ENCODE assay signal across 18 cellular contexts in the genomic region with DNA sequence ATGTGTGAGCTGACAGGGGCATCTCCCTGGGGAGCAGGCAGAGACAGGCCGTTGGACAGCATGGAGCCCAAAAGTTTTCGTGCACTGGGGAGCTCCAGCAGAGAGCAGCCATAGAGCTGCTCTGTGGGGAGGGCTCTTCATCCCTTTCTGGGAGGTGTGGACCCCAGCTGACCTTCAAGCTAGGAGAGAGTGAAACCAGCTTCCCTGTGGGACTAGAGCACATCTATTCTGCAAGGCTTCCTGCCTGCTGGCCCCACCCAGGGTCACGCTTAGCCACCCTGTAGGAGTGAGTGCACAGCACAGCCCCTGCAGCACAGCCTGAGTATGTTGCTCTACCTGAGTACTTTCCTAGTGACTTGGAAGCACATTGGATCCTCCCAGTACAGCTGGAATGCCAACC.
A peak's percentile ranks its signal among the peaks of the same experiment; 100 is the strongest.
DNase-seq lines count a peak whose midpoint lies in the region; ATAC-seq and TF ChIP-seq lines count a peak whose summit lies in the region.
"Had no signal": no experiment of that assay in that cellular context is flagged by ENCODE, and none has a peak within 500 bp of the region (broad histone marks: within the 10 kb centered on the region; RNA-seq: fewer than 3 reads in every experiment).

No MANE protein-coding gene starts in this region.

- no peak overlapping the region for H3K4me2 ChIP-seq in neuronal stem cell (ENCODE audit: insufficient read depth, low read length, poor library complexity, severe bottlenecking)
- H3K4me2 ChIP-seq: BLaER1 had no signal

- H2BK120ac ChIP-seq in neuronal stem cell (ENCODE audit: low read depth, low read length): no peak overlapping the region

- POLR2A ChIA-PET in HEK293 (lab: Yijun Ruan, JAX) (no interaction called here), GM10248 (lab: Yijun Ruan, JAX) (no interaction called here)

- H3K36me3 ChIP-seq in HEK293 (ENCODE audit: control insufficient read depth in 2 of 2, insufficient read depth in 1 of 2, low read length in 2 of 2) (no peaks in the 10 kb centered on the region), neuronal stem cell (replicated peaks in 1 of 2; ENCODE audit: control insufficient read depth in 2 of 2, insufficient read depth in 2 of 2, low read length in 2 of 2) (no peaks in the 10 kb centered on the region), sigmoid colon (no peaks in the 10 kb centered on the region)
- H3K36me3 ChIP-seq: BLaER1, HAP-1 had no signal

- no CpG with 5 or more reads among the region's 3 CpGs for WGBS in neuronal stem cell (ENCODE audit: extremely low coverage in 2 of 2, insufficient read length in 2 of 2, insufficient replicate concordance in 1 of 2), 2 donors
- WGBS in sigmoid colon, 2 donors: 64% methylated on average over 3 of the region's 3 CpGs

- no peak overlapping the region for H3K4me3 ChIP-seq in HEK293 (ENCODE audit: low read depth, low read length)
- H3K4me3 ChIP-seq in neuronal stem cell (ENCODE audit: low read length in 2 of 2): no peak overlapping the region
- H3K4me3 ChIP-seq in sigmoid colon: no peak overlapping the region
- H3K4me3 ChIP-seq: BLaER1, GM23248, HAP-1 had no signal

- intact Hi-C loops in sigmoid colon (cut with DNase I): no loop called here

- H2BK5ac ChIP-seq in neuronal stem cell (ENCODE audit: low read length): peak overlapping the region; percentile 48

- H2BK15ac ChIP-seq in neuronal stem cell (ENCODE audit: low read length): no peak overlapping the region

- no peaks in the 10 kb centered on the region for H3K4me1 Mint-ChIP-seq in stimulated activated effector memory CD8-positive, alpha-beta T cell treated with anti-CD3 and anti-CD28 coated beads, Interleukin-12 subunit alpha, Interleukin-12 subunit beta, amount 100 ng/mL, for 72 hours
- H3K4me1 Mint-ChIP-seq: CD14-positive monocyte; CD4-positive, alpha-beta memory T cell had no signal

- H3K9me3 ChIP-seq in HEK293 (ENCODE audit: control insufficient read depth, insufficient read depth, low read depth, low read length) (no peaks in the 10 kb centered on the region), neuronal stem cell (replicated peaks in 1 of 2; ENCODE audit: control insufficient read depth in 2 of 2, insufficient read depth in 1 of 2, low read depth in 1 of 2, low read length in 2 of 2) (peaks cover 4 to 15% of the 10 kb centered on the region in 2 donors), sigmoid colon (peaks cover 0 to 12% (median 1%) of the 10 kb centered on the region in 4 donors)
- H3K9me3 ChIP-seq: HAP-1 had no signal

- no peak overlapping the region for H3K4ac ChIP-seq in neuronal stem cell (ENCODE audit: low read length)

- H3K27ac ChIP-seq in HEK293 (ENCODE audit: extremely low read depth, low read depth, low read length) (no peak overlapping the region), neuronal stem cell (replicated peaks; ENCODE audit: low read length) (no peak overlapping the region), sigmoid colon (no peak overlapping the region), foreskin keratinocyte (no peak overlapping the region)
- H3K27ac ChIP-seq: BLaER1, GM23248 had no signal

- ATAC-seq in stimulated activated effector memory CD8-positive, alpha-beta T cell treated with anti-CD3 and anti-CD28 coated beads, Interleukin-12 subunit alpha, Interleukin-12 subunit beta, amount 100 ng/mL, for 72 hours: peak; percentile 31
- no peak for ATAC-seq in foreskin keratinocyte

- H3K4me1 ChIP-seq in HEK293 (ENCODE audit: control insufficient read depth, insufficient read depth, low read length) (no peaks in the 10 kb centered on the region), neuronal stem cell (ENCODE audit: control insufficient read depth in 2 of 2, insufficient read depth in 1 of 2, low read depth in 1 of 2, low read length in 2 of 2) (peaks cover 0 to 9% of the 10 kb centered on the region in 2 donors), sigmoid colon (no peaks in the 10 kb centered on the region), foreskin keratinocyte (no peaks in the 10 kb centered on the region)
- H3K4me1 ChIP-seq: BLaER1, HAP-1 had no signal

- peak overlapping the region; percentile 20 for H2AK5ac ChIP-seq in neuronal stem cell (ENCODE audit: low read depth, low read length)

- TF ChIP-seq EP300 in sigmoid colon (IDR thresholded peaks at IDR 0.05): no peak

- CTCF ChIA-PET in HEK293 (lab: Yijun Ruan, JAX): no interaction called here
- CTCF ChIA-PET in GM10248 (lab: Yijun Ruan, JAX): no interaction called here

- no peak overlapping the region for H3K27ac Mint-ChIP-seq in stimulated activated effector memory CD8-positive, alpha-beta T cell treated with anti-CD3 and anti-CD28 coated beads, Interleukin-12 subunit alpha, Interleukin-12 subunit beta, amount 100 ng/mL, for 72 hours
- H3K27ac Mint-ChIP-seq: CD14-positive monocyte; CD4-positive, alpha-beta memory T cell; HFFc6 had no signal

- H3K9ac ChIP-seq in neuronal stem cell (ENCODE audit: low read depth, low read length, poor library complexity): no peak overlapping the region
- H3K9ac ChIP-seq: BLaER1, GM23248 had no signal

- H3K27me3 ChIP-seq in neuronal stem cell (ENCODE audit: control insufficient read depth in 3 of 3, insufficient read depth in 3 of 3, low read depth in 1 of 3, low read length in 3 of 3) (no peaks in the 10 kb centered on the region), sigmoid colon (no peaks in the 10 kb centered on the region), foreskin keratinocyte (no peaks in the 10 kb centered on the region)
- H3K27me3 ChIP-seq: BLaER1 had no signal

- no peak overlapping the region for H2BK12ac ChIP-seq in neuronal stem cell (ENCODE audit: low read length)

- no peak overlapping the region for H2AFZ ChIP-seq in neuronal stem cell (ENCODE audit: low read length)
- H2AFZ ChIP-seq: GM23248 had no signal

- H4K8ac ChIP-seq in neuronal stem cell (ENCODE audit: low read depth, low read length): no peak overlapping the region

- peak overlapping the region; percentile 52 for H3K23ac ChIP-seq in neuronal stem cell (ENCODE audit: low read depth, low read length, poor library complexity)

- H3K79me1 ChIP-seq in neuronal stem cell (ENCODE audit: low read depth, low read length): no peaks in the 10 kb centered on the region

- no peak overlapping the region for H4K91ac ChIP-seq in neuronal stem cell (ENCODE audit: low read depth, low read length, poor library complexity)

- H3K18ac ChIP-seq in neuronal stem cell (ENCODE audit: low read length): peak overlapping the region; percentile 88

- TF ChIP-seq POLR2A in sigmoid colon (IDR thresholded peaks at IDR 0.05): no peak

- peak; percentile 2 for DNase-seq in left kidney (ENCODE audit: low read depth, low spot score)
- no peak for DNase-seq in neuronal stem cell (ENCODE audit: low spot score)
- no peak for DNase-seq in stimulated activated effector memory CD8-positive, alpha-beta T cell treated with anti-CD3 and anti-CD28 coated beads, Interleukin-12 subunit alpha, Interleukin-12 subunit beta, amount 100 ng/mL, for 72 hours (ENCODE audit: low spot score in 2 of 2)
- DNase-seq in sigmoid colon: no peak
- DNase-seq in DMS 273 (lab: John Stamatoyannopoulos, UW; ENCODE audit: unreplicated experiment): no peak
- DNase-seq in foreskin keratinocyte: no peak
- no peak for DNase-seq in GM10248 (ENCODE audit: extremely low spot score)
- DNase-seq: 8988T; CD4-positive, alpha-beta memory T cell; DMS79 treated with DMSO at 0.1 percent for 48 hours; GF-D8; GM23248; HFFc6; IMR-90 had no signal

- H3K4me3 Mint-ChIP-seq in stimulated activated effector memory CD8-positive, alpha-beta T cell treated with anti-CD3 and anti-CD28 coated beads, Interleukin-12 subunit alpha, Interleukin-12 subunit beta, amount 100 ng/mL, for 72 hours: no peak overlapping the region
- H3K4me3 Mint-ChIP-seq: CD14-positive monocyte; CD4-positive, alpha-beta memory T cell; HFFc6 had no signal

- no peaks in the 10 kb centered on the region for H3K36me3 Mint-ChIP-seq in stimulated activated effector memory CD8-positive, alpha-beta T cell treated with anti-CD3 and anti-CD28 coated beads, Interleukin-12 subunit alpha, Interleukin-12 subunit beta, amount 100 ng/mL, for 72 hours

- peak overlapping the region; percentile 75 for H3K14ac ChIP-seq in neuronal stem cell (ENCODE audit: low read length)

- TF ChIP-seq CTCF in HEK293 (tag by site-specific recombination; IDR thresholded peaks at IDR 0.05) (no peak), sigmoid colon (IDR thresholded peaks at IDR 0.05) (no peak), foreskin keratinocyte (conservative IDR thresholded peaks at IDR 0.05) (no peak), GM10248 (IDR thresholded peaks at IDR 0.05; ENCODE audit: control extremely low read depth, extremely low read depth, low read depth, missing control alignments) (no peak)

- H3K9me3 Mint-ChIP-seq in stimulated activated effector memory CD8-positive, alpha-beta T cell treated with anti-CD3 and anti-CD28 coated beads, Interleukin-12 subunit alpha, Interleukin-12 subunit beta, amount 100 ng/mL, for 72 hours: peaks cover 14% of the 10 kb centered on the region

TF ChIP-seq in HEK293, 187 proteins besides CTCF, POLR2A, EP300 and RAD21:
- TF ChIP-seq ZBTB17 (tag by site-specific recombination; IDR thresholded peaks at IDR 0.05) (no peak), ZIC2 (tag by site-specific recombination; IDR thresholded peaks at IDR 0.05) (peak; percentile 80)
- TF ChIP-seq, protein P1, sequence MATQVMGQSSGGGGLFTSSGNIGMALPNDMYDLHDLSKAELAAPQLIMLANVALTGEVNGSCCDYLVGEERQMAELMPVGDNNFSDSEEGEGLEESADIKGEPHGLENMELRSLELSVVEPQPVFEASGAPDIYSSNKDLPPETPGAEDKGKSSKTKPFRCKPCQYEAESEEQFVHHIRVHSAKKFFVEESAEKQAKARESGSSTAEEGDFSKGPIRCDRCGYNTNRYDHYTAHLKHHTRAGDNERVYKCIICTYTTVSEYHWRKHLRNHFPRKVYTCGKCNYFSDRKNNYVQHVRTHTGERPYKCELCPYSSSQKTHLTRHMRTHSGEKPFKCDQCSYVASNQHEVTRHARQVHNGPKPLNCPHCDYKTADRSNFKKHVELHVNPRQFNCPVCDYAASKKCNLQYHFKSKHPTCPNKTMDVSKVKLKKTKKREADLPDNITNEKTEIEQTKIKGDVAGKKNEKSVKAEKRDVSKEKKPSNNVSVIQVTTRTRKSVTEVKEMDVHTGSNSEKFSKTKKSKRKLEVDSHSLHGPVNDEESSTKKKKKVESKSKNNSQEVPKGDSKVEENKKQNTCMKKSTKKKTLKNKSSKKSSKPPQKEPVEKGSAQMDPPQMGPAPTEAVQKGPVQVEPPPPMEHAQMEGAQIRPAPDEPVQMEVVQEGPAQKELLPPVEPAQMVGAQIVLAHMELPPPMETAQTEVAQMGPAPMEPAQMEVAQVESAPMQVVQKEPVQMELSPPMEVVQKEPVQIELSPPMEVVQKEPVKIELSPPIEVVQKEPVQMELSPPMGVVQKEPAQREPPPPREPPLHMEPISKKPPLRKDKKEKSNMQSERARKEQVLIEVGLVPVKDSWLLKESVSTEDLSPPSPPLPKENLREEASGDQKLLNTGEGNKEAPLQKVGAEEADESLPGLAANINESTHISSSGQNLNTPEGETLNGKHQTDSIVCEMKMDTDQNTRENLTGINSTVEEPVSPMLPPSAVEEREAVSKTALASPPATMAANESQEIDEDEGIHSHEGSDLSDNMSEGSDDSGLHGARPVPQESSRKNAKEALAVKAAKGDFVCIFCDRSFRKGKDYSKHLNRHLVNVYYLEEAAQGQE (tag by site-specific recombination; IDR thresholded peaks at IDR 0.05): no peak
